In genomic region chr17:32482568-32483320, GRCh38 we compare ENCODE assay signal across 1 cellular context.
TF ChIP-seq lines count a peak whose summit lies in the region.

No MANE protein-coding gene starts in this region.

TF ChIP-seq in GM23338, 12 proteins besides CTCF, POLR2A, EP300 and RAD21 (continued from another document):
- no peak for TF ChIP-seq ZNF462 (CRISPR knock-in tag; IDR thresholded peaks at IDR 0.05)
